In genomic region chr21:42997053-42997452, GRCh38 we compare ENCODE assay signal across 12 cellular contexts. TPM values are rescaled to one million over a fixed set of nuclear protein-coding genes. Genes with fewer than 3 reads are reported as not detected.
DNase-seq lines count a peak whose midpoint lies in the region; ATAC-seq, FAIRE-seq and TF ChIP-seq lines count a peak whose summit lies in the region.
"Had no signal": no experiment of that assay in that cellular context is flagged by ENCODE, and none has a peak within 500 bp of the region (broad histone marks: within the 10 kb centered on the region; RNA-seq: fewer than 3 reads in every experiment).

No MANE protein-coding gene starts in this region.

- POLR2A ChIA-PET in BJ (lab: Charles Lee), result no interaction called here

- TF ChIP-seq CTCF in BJ (IDR thresholded peaks at IDR 0.05; ENCODE audit: insufficient read depth, low read depth, low read length), result no peak

- no peak for FAIRE-seq in HTR-8/SVneo (lab: Jason Lieb, UNC)

- no peaks in the 10 kb centered on the region for H3K27me3 ChIP-seq in BJ (ENCODE audit: control insufficient read depth, insufficient read depth, low read length)

- peak; percentile 93 for DNase-seq in BJ (ENCODE audit: low read depth)
- DNase-seq in NCI-H460 (ENCODE audit: extremely low read depth, low read depth), result peak; percentile 38
- peak; percentile 92 for DNase-seq in fibroblast of peridontal ligament (ENCODE audit: extremely low read depth)
- DNase-seq in posterior cingulate gyrus, result peak in 8 of 10 donors; percentile 38 to 94 (median 68)
- no peak for DNase-seq in HTR-8/SVneo (ENCODE audit: insufficient read length, low spot score)
- no peak for DNase-seq in left lobe of liver (ENCODE audit: low spot score)
- DNase-seq: activated B cell treated with CpG ODN at 0.5 μM for 24 hours; central memory CD4-positive, alpha-beta T cell; NCI-H526; stimulated activated CD4-positive, alpha-beta T cell treated with anti-CD3 and anti-CD28 coated beads, Interleukin-4, amount 100 ng/mL, for 24 hours had no signal

- H3K4me3 ChIP-seq in BJ (ENCODE audit: low read depth, low read length), result no peak overlapping the region

- CTCF ChIA-PET in BJ (lab: Yijun Ruan, JAX), result interaction anchor here (1.1 kb wide), 1 partner anchor 31 kb away, joined by 3 read pairs; no protein-coding TSS in a partner anchor

- intact Hi-C loops in posterior cingulate gyrus (cut with DNase I), result no loop called here

- no peaks in the 10 kb centered on the region for H3K36me3 ChIP-seq in BJ (ENCODE audit: control insufficient read depth, insufficient read depth, low read length)

- ATAC-seq in GM19351 (IDR thresholded peaks at IDR 0.05; ENCODE audit: unreplicated experiment) (no peak), GM19467 (IDR thresholded peaks at IDR 0.05; ENCODE audit: unreplicated experiment) (no peak), left lobe of liver (no peak)

RNA-seq across cellular contexts. Expression of gene PKNOX1, which starts 22.7 kb away (rescaled TPM):
- 38.9 and 45.8 TPM in 2 replicates for polyA plus RNA-seq in BJ (2011; rRNA removed)
- polyA minus RNA-seq in BJ (2011; rRNA and poly(A)+ RNA removed), result 15.5 and 15.6 TPM in 2 replicates
- total RNA-seq in NCI-H460 (2014; rRNA removed; shearing (Covaris generic)), result 9.7 and 9.8 TPM in 2 replicates
- polyA plus RNA-seq in NCI-H460 (2014; cell fraction: nucleus; rRNA removed), result 6.4 and 8.0 TPM in 2 replicates
- total RNA-seq in left lobe of liver, result 6.0 TPM

Comparison
In these comparisons a context has a peak if more than half of its experiments do, and no peak if none do; other contexts are left out.
1. DNase-seq: peak in BJ (single experiment), NCI-H460 (single experiment), fibroblast of peridontal ligament (single experiment) and posterior cingulate gyrus (8 of 10); none in HTR-8/SVneo (single experiment) and left lobe of liver (single experiment).